ENCODE assay signal across 33 cellular contexts in genomic region chr3:5651351-5651750, GRCh38.
A peak's percentile ranks its signal among the peaks of the same experiment; 100 is the strongest.
DNase-seq lines count a peak whose midpoint lies in the region; ATAC-seq and TF ChIP-seq lines count a peak whose summit lies in the region.
"Had no signal": no experiment of that assay in that cellular context is flagged by ENCODE, and none has a peak within 500 bp of the region (broad histone marks: within the 10 kb centered on the region; RNA-seq: fewer than 3 reads in every experiment).

No MANE protein-coding gene starts in this region.

- peaks cover 16% of the 10 kb centered on the region for H3K79me1 ChIP-seq in trophoblast cell (ENCODE audit: low read length)

- H4K8ac ChIP-seq in trophoblast cell (ENCODE audit: low read depth, low read length): no peak overlapping the region

- BruUV-seq in PC-9 (replicated peaks; lab: Mats Ljungman, UMichigan): no TSS peak

- H3K9me2 ChIP-seq in PC-9 (ENCODE audit: insufficient read depth): no peaks in the 10 kb centered on the region

- POLR2A ChIA-PET in PC-9 (lab: Charles Lee; ENCODE audit: unreplicated experiment): no interaction called here

- H2BK12ac ChIP-seq in trophoblast cell (ENCODE audit: low read length): no peak overlapping the region

- peak; percentile 6 for DNase-seq in ELF-1 (ENCODE audit: low read depth, low spot score)
- DNase-seq in PC-9: no peak
- DNase-seq in trophoblast cell: peak; percentile 81 to 95
- DNase-seq in smooth muscle cell (lab: John Stamatoyannopoulos, UW; ENCODE audit: unreplicated experiment): no peak
- DNase-seq in HT-29 (ENCODE audit: low spot score): no peak
- no peak for DNase-seq in coronary artery (ENCODE audit: low spot score)
- DNase-seq: 8988T; ACHN; AML-193; BE2C; C1 segment of cervical spinal cord; Caco-2; Calu3; CD4-positive, alpha-beta memory T cell; CD4-positive, alpha-beta T cell; CD4-positive, CD25-positive, alpha-beta regulatory T cell; CD8-positive, alpha-beta memory T cell; CD8-positive, alpha-beta T cell; COR-L47; DMS 273 treated with DMSO at 0.1 percent for 48 hours; DMS153; DMS53; DMS79; DMS79 treated with DMSO at 0.1 percent for 48 hours; DND-41; EL had no signal

- no peaks in the 10 kb centered on the region for H3F3A ChIP-seq in PC-9 (ENCODE audit: insufficient read depth, low read depth)
- H3F3A ChIP-seq in smooth muscle cell (ENCODE audit: low read depth): no peaks in the 10 kb centered on the region

- no peak overlapping the region for H4K91ac ChIP-seq in trophoblast cell (ENCODE audit: low read depth, low read length)

- H3K79me2 ChIP-seq in PC-9 (ENCODE audit: low read depth) (no peaks in the 10 kb centered on the region), trophoblast cell (ENCODE audit: control insufficient read depth, insufficient read depth, low read length, poor library complexity) (peaks cover 1% of the 10 kb centered on the region), smooth muscle cell (ENCODE audit: low read depth) (no peaks in the 10 kb centered on the region)

- H3K14ac ChIP-seq in trophoblast cell (ENCODE audit: low read length): no peak overlapping the region

- CTCF ChIA-PET in PC-9 (lab: Charles Lee): no interaction called here

- no peak overlapping the region for H4K12ac ChIP-seq in trophoblast cell (ENCODE audit: low read depth, low read length)

- ATAC-seq in HG03045 (IDR thresholded peaks at IDR 0.05; ENCODE audit: unreplicated experiment): no peak
- no peak for ATAC-seq in GM18909 (IDR thresholded peaks at IDR 0.05; ENCODE audit: poor library complexity, unreplicated experiment)
- ATAC-seq: A549; CD8-positive, alpha-beta T cell had no signal

- H3K27ac ChIP-seq in PC-9 (no peak overlapping the region), trophoblast cell (ENCODE audit: low read depth, low read length) (peak overlapping the region; percentile 94), smooth muscle cell (ENCODE audit: low read depth) (peak overlapping the region; percentile 24), coronary artery (no peak overlapping the region)
- H3K27ac ChIP-seq: 22Rv1; A549; BLaER1; BLaER1 treated with 17β-estradiol and CSF1 and Interleukin-3, amounts not matched to agents 10 nM and 100 nM; C4-2B had no signal

- no peak overlapping the region for H3K4me2 ChIP-seq in PC-9
- no peak overlapping the region for H3K4me2 ChIP-seq in trophoblast cell (ENCODE audit: low read length)
- H3K4me2 ChIP-seq in smooth muscle cell: no peak overlapping the region
- H3K4me2 ChIP-seq: A549; BLaER1; BLaER1 treated with 17β-estradiol and CSF1 and Interleukin-3, amounts not matched to agents 10 nM and 100 nM had no signal

- H3K4ac ChIP-seq in trophoblast cell (ENCODE audit: low read depth, low read length): no peak overlapping the region

- H3K36me3 ChIP-seq in PC-9 (ENCODE audit: low read depth) (no peaks in the 10 kb centered on the region), trophoblast cell (ENCODE audit: control insufficient read depth in 1 of 2, insufficient read depth in 2 of 2, low read length in 2 of 2) (no peaks in the 10 kb centered on the region), smooth muscle cell (ENCODE audit: low read depth) (no peaks in the 10 kb centered on the region)
- H3K36me3 ChIP-seq: BE2C; BLaER1; BLaER1 treated with 17β-estradiol and CSF1 and Interleukin-3, amounts not matched to agents 10 nM and 100 nM had no signal

- H4K20me1 ChIP-seq in PC-9 (ENCODE audit: insufficient read depth) (no peaks in the 10 kb centered on the region), smooth muscle cell (ENCODE audit: low read depth) (no peaks in the 10 kb centered on the region)
- H4K20me1 ChIP-seq: BLaER1; BLaER1 treated with 17β-estradiol and CSF1 and Interleukin-3, amounts not matched to agents 10 nM and 100 nM had no signal

- H3K18ac ChIP-seq in trophoblast cell (ENCODE audit: low read length): no peak overlapping the region

- H2AK5ac ChIP-seq in trophoblast cell (ENCODE audit: low read length): no peak overlapping the region

- H3K23ac ChIP-seq in trophoblast cell (ENCODE audit: low read length): no peak overlapping the region

- WGBS in trophoblast cell (ENCODE audit: extremely low coverage, insufficient coverage, insufficient read length): no CpG with 5 or more reads among the region's 3 CpGs
- 70% methylated on average over 3 of the region's 3 CpGs for WGBS in smooth muscle cell (ENCODE audit: low lambda C conversion rate)

- no peaks in the 10 kb centered on the region for H3K27me3 ChIP-seq in PC-9 (ENCODE audit: insufficient read depth, low read depth)
- no peaks in the 10 kb centered on the region for H3K27me3 ChIP-seq in trophoblast cell (ENCODE audit: insufficient read depth, low read length)
- H3K27me3 ChIP-seq in smooth muscle cell (ENCODE audit: low read depth): no peaks in the 10 kb centered on the region
- H3K27me3 ChIP-seq: BE2C; BLaER1; BLaER1 treated with 17β-estradiol and CSF1 and Interleukin-3, amounts not matched to agents 10 nM and 100 nM had no signal

- TF ChIP-seq CTCF in PC-9 (conservative IDR thresholded peaks at IDR 0.05): no peak
- no peak for TF ChIP-seq CTCF in smooth muscle cell (IDR thresholded peaks at IDR 0.05; ENCODE audit: borderline replicate concordance, insufficient read depth, poor library complexity, severe bottlenecking)
- TF ChIP-seq CTCF in coronary artery (IDR thresholded peaks at IDR 0.05): no peak

- H2BK120ac ChIP-seq in trophoblast cell (ENCODE audit: insufficient read depth, low read length, poor library complexity): peak overlapping the region; percentile 31

- intact Hi-C loops in PC-9 (cut with micrococcal nuclease; ENCODE audit: unreplicated experiment): no loop called here

- H2AFZ ChIP-seq in PC-9 (peak overlapping the region; percentile 19; the same call in 1 of the 2 replicates), trophoblast cell (ENCODE audit: insufficient read depth, low read length, poor library complexity) (no peak overlapping the region), smooth muscle cell (ENCODE audit: low read depth) (no peak overlapping the region)

- H3K9ac ChIP-seq in trophoblast cell (ENCODE audit: low read length): no peak overlapping the region
- H3K9ac ChIP-seq in smooth muscle cell (ENCODE audit: low read depth): no peak overlapping the region
- H3K9ac ChIP-seq: BLaER1; BLaER1 treated with 17β-estradiol and CSF1 and Interleukin-3, amounts not matched to agents 10 nM and 100 nM had no signal

- no peak overlapping the region for H2BK5ac ChIP-seq in trophoblast cell (ENCODE audit: low read depth, low read length, poor library complexity)

- H3K9me3 ChIP-seq in PC-9 (ENCODE audit: insufficient read depth, low read depth) (no peaks in the 10 kb centered on the region), trophoblast cell (ENCODE audit: insufficient read depth, low read depth, low read length) (no peaks in the 10 kb centered on the region), smooth muscle cell (replicated peaks; ENCODE audit: low read depth) (no peaks in the 10 kb centered on the region)
- H3K9me3 ChIP-seq: A549, BE2C, BLaER1, Caco-2 had no signal

- H3K4me1 ChIP-seq in PC-9 (replicated peaks; ENCODE audit: insufficient read depth) (no peaks in the 10 kb centered on the region), trophoblast cell (ENCODE audit: control insufficient read depth in 1 of 2, insufficient read depth in 2 of 2, low read length in 2 of 2) (peaks cover 4 to 9% of the 10 kb centered on the region in 2 experiments), smooth muscle cell (ENCODE audit: low read depth) (peaks cover 11% of the 10 kb centered on the region)
- H3K4me1 ChIP-seq: A549; BE2C; BLaER1; BLaER1 treated with 17β-estradiol and CSF1 and Interleukin-3, amounts not matched to agents 10 nM and 100 nM; Caco-2 had no signal

- H3K4me3 ChIP-seq in PC-9 (no peak overlapping the region), trophoblast cell (ENCODE audit: low read depth, low read length) (no peak overlapping the region), smooth muscle cell (no peak overlapping the region), coronary artery (no peak overlapping the region)
- H3K4me3 ChIP-seq: A549; BLaER1; BLaER1 treated with 17β-estradiol and CSF1 and Interleukin-3, amounts not matched to agents 10 nM and 100 nM had no signal

Comparison
In these comparisons a context has a peak if more than half of its experiments do, and no peak if none do; other contexts are left out.
1. DNase-seq: peak in ELF-1 (single experiment) and trophoblast cell (2 of 2); none in PC-9 (0 of 2), smooth muscle cell (single experiment), HT-29 (single experiment) and coronary artery (single experiment).
2. H3K27ac ChIP-seq: peak in trophoblast cell (single experiment) and smooth muscle cell (single experiment); none in PC-9 (single experiment) and coronary artery (0 of 2).